39 cellular contexts compared by ENCODE assay signal in genomic region chr1:224850446-224850845, GRCh38.
"Had no signal": no experiment of that assay in that cellular context is flagged by ENCODE, and none has a peak within 500 bp of the region (broad histone marks: within the 10 kb centered on the region; RNA-seq: fewer than 3 reads in every experiment).

No MANE protein-coding gene starts in this region.

- DNase-seq: activated CD4-positive, alpha-beta memory T cell treated with anti-CD3 and anti-CD28 coated beads, Interleukin-2, amount 10 ng/mL, durations not matched to agents 7 days and 5 days; activated CD4-positive, alpha-beta T cell treated with anti-CD3 and anti-CD28 coated beads for 1 hour; activated CD4-positive, alpha-beta T cell treated with anti-CD3 and anti-CD28 coated beads for 36 hours; activated CD4-positive, alpha-beta T cell treated with anti-CD3 and anti-CD28 coated beads for 48 hours; activated CD4-positive, alpha-beta T cell treated with anti-CD3 and anti-CD28 coated beads, Interleukin-2, amount 10 ng/mL, durations not matched to agents 7 days and 5 days; activated CD4-positive, alpha-beta T cell treated with anti-CD3 and anti-CD28 coated beads, Interleukin-2, amount 50 U/mL, for 48 hours; activated CD4-positive, CD25-positive, alpha-beta regulatory T cell; activated CD8-positive, alpha-beta memory T cell treated with anti-CD3 and anti-CD28 coated beads for 24 hours; activated CD8-positive, alpha-beta memory T cell treated with anti-CD3 and anti-CD28 coated beads, Interleukin-2, amount 10 ng/mL, durations not matched to agents 7 days and 5 days; activated CD8-positive, alpha-beta memory T cell treated with anti-CD3 and anti-CD28 coated beads, Interleukin-2, amount 50 U/mL, for 48 hours; activated CD8-positive, alpha-beta T cell treated with anti-CD3 and anti-CD28 coated beads, Interleukin-2, amount 10 ng/mL, durations not matched to agents 7 days and 5 days; activated effector memory CD4-positive, alpha-beta T cell treated with Interleukin-2 at 50 U/mL for 16 hours; activated gamma-delta T cell; activated naive CD4-positive, alpha-beta T cell treated with anti-CD3 and anti-CD28 coated beads, Interleukin-2, amount 10 ng/mL, durations not matched to agents 7 days and 5 days; activated naive CD4-positive, alpha-beta T cell treated with Interleukin-2 at 50 U/mL for 16 hours; activated naive CD8-positive, alpha-beta T cell treated with anti-CD3 and anti-CD28 coated beads, Interleukin-2, amount 10 ng/mL, durations not matched to agents 7 days and 5 days; activated naive CD8-positive, alpha-beta T cell treated with anti-CD3 and anti-CD28 coated beads, Interleukin-2, amount 50 U/mL, for 24 hours; activated T-cell treated with anti-CD3 and anti-CD28 coated beads, Interleukin-2, amount 50 U/mL, for 24 hours; activated T-cell treated with anti-CD3 and anti-CD28 coated beads, Interleukin-2, amount 50 U/mL, for 48 hours; amygdala; anterior cingulate cortex; caudate nucleus; cerebellar nuclear complex; T-helper 1 cell; T-helper 2 cell; T-helper 9 cell had no signal

- H3K27ac Mint-ChIP-seq: activated CD4-positive, alpha-beta memory T cell treated with anti-CD3 and anti-CD28 coated beads, Interleukin-2, amount 10 ng/mL, durations not matched to agents 7 days and 5 days; activated CD4-positive, alpha-beta T cell treated with anti-CD3 and anti-CD28 coated beads for 36 hours; activated CD4-positive, alpha-beta T cell treated with anti-CD3 and anti-CD28 coated beads, Interleukin-2, amount 10 ng/mL, durations not matched to agents 7 days and 5 days; activated CD8-positive, alpha-beta memory T cell treated with anti-CD3 and anti-CD28 coated beads, Interleukin-2, amount 10 ng/mL, durations not matched to agents 7 days and 5 days; activated CD8-positive, alpha-beta T cell treated with anti-CD3 and anti-CD28 coated beads, Interleukin-2, amount 10 ng/mL, durations not matched to agents 7 days and 5 days; activated naive CD4-positive, alpha-beta T cell treated with anti-CD3 and anti-CD28 coated beads, Interleukin-2, amount 10 ng/mL, durations not matched to agents 7 days and 5 days; activated naive CD4-positive, alpha-beta T cell treated with anti-CD3 and anti-CD28 coated beads, Interleukin-2, amount 50 U/mL, for 24 hours; activated naive CD8-positive, alpha-beta T cell; activated naive CD8-positive, alpha-beta T cell treated with anti-CD3 and anti-CD28 coated beads, Interleukin-2, amount 10 ng/mL, durations not matched to agents 7 days and 5 days; activated naive CD8-positive, alpha-beta T cell treated with anti-CD3 and anti-CD28 coated beads, Interleukin-2, amount 50 U/mL, for 24 hours; activated T-cell treated with anti-CD3 and anti-CD28 coated beads, Interleukin-2, amount 50 U/mL, for 24 hours; activated T-helper 2 cell treated with anti-CD3 and anti-CD28 coated beads, Interferon-gamma antibody, Interleukin-2, Interleukin-4, amounts not matched to agents 10 μg/mL and 5 μg/mL and 100 μg/mL, durations not matched to agents 14 hours and 24 hours and 36 hours; brain; T-helper 1 cell treated with Interleukin-12 subunit alpha and Interleukin-12 subunit beta and Interleukin-4 antibody, amounts not matched to agents 30 μg/mL and 1 μg/mL, for 36 hours; T-helper 2 cell treated with Interferon-gamma antibody and Interleukin-4, amounts not matched to agents 5 μg/mL and 100 μg/mL, for 36 hours had no signal

- H3K27me3 ChIP-seq: ascending aorta, cardiac muscle cell had no signal

- H3K4me1 Mint-ChIP-seq: activated CD4-positive, alpha-beta memory T cell treated with anti-CD3 and anti-CD28 coated beads, Interleukin-2, amount 10 ng/mL, durations not matched to agents 7 days and 5 days; activated CD4-positive, alpha-beta T cell treated with anti-CD3 and anti-CD28 coated beads for 36 hours; activated CD4-positive, alpha-beta T cell treated with anti-CD3 and anti-CD28 coated beads, Interleukin-2, amount 10 ng/mL, durations not matched to agents 7 days and 5 days; activated CD8-positive, alpha-beta memory T cell treated with anti-CD3 and anti-CD28 coated beads, Interleukin-2, amount 10 ng/mL, durations not matched to agents 7 days and 5 days; activated naive CD4-positive, alpha-beta T cell treated with anti-CD3 and anti-CD28 coated beads, Interleukin-2, amount 10 ng/mL, durations not matched to agents 7 days and 5 days; activated naive CD4-positive, alpha-beta T cell treated with anti-CD3 and anti-CD28 coated beads, Interleukin-2, amount 50 U/mL, for 24 hours; activated naive CD8-positive, alpha-beta T cell treated with anti-CD3 and anti-CD28 coated beads, Interleukin-2, amount 10 ng/mL, durations not matched to agents 7 days and 5 days; activated naive CD8-positive, alpha-beta T cell treated with anti-CD3 and anti-CD28 coated beads, Interleukin-2, amount 50 U/mL, for 24 hours; central memory CD8-positive, alpha-beta T cell had no signal

- H3K4me1 ChIP-seq: ascending aorta had no signal

- FAIRE-seq: bronchial epithelial cell, TTC549 had no signal

- ATAC-seq: activated CD4-positive, alpha-beta T cell treated with anti-CD3 and anti-CD28 coated beads for 36 hours; activated CD4-positive, CD25-positive, alpha-beta regulatory T cell treated with anti-CD3 and anti-CD28 coated beads, Interleukin-2, amount 50 U/mL, for 24 hours; activated CD8-positive, alpha-beta memory T cell treated with anti-CD3 and anti-CD28 coated beads, Interleukin-2, amount 10 ng/mL, durations not matched to agents 7 days and 5 days; activated CD8-positive, alpha-beta T cell treated with anti-CD3 and anti-CD28 coated beads, Interleukin-2, amount 10 ng/mL, durations not matched to agents 7 days and 5 days had no signal

- H3K9me3 Mint-ChIP-seq: activated CD4-positive, alpha-beta memory T cell treated with anti-CD3 and anti-CD28 coated beads, Interleukin-2, amount 10 ng/mL, durations not matched to agents 7 days and 5 days; activated CD4-positive, alpha-beta T cell treated with anti-CD3 and anti-CD28 coated beads, Interleukin-2, amount 10 ng/mL, durations not matched to agents 7 days and 5 days; activated naive CD4-positive, alpha-beta T cell treated with anti-CD3 and anti-CD28 coated beads, Interleukin-2, amount 10 ng/mL, durations not matched to agents 7 days and 5 days; activated naive CD4-positive, alpha-beta T cell treated with anti-CD3 and anti-CD28 coated beads, Interleukin-2, amount 50 U/mL, for 24 hours; activated naive CD8-positive, alpha-beta T cell treated with anti-CD3 and anti-CD28 coated beads, Interleukin-2, amount 10 ng/mL, durations not matched to agents 7 days and 5 days; activated naive CD8-positive, alpha-beta T cell treated with anti-CD3 and anti-CD28 coated beads, Interleukin-2, amount 50 U/mL, for 24 hours; activated T-cell treated with anti-CD3 and anti-CD28 coated beads, Interleukin-2, amount 50 U/mL, for 24 hours; activated T-helper 2 cell treated with anti-CD3 and anti-CD28 coated beads, Interferon-gamma antibody, Interleukin-2, Interleukin-4, amounts not matched to agents 10 μg/mL and 5 μg/mL and 100 μg/mL, durations not matched to agents 14 hours and 24 hours and 36 hours; brain; central memory CD8-positive, alpha-beta T cell; T-helper 1 cell treated with Interleukin-12 subunit alpha and Interleukin-12 subunit beta and Interleukin-4 antibody, amounts not matched to agents 30 μg/mL and 1 μg/mL, for 36 hours; T-helper 2 cell treated with Interferon-gamma antibody and Interleukin-4, amounts not matched to agents 5 μg/mL and 100 μg/mL, for 36 hours had no signal

- H3K4me3 Mint-ChIP-seq: activated CD4-positive, alpha-beta memory T cell treated with anti-CD3 and anti-CD28 coated beads, Interleukin-2, amount 10 ng/mL, durations not matched to agents 7 days and 5 days; activated CD4-positive, alpha-beta T cell treated with anti-CD3 and anti-CD28 coated beads for 36 hours; activated CD4-positive, alpha-beta T cell treated with anti-CD3 and anti-CD28 coated beads, Interleukin-2, amount 10 ng/mL, durations not matched to agents 7 days and 5 days; activated CD8-positive, alpha-beta memory T cell treated with anti-CD3 and anti-CD28 coated beads, Interleukin-2, amount 10 ng/mL, durations not matched to agents 7 days and 5 days; activated CD8-positive, alpha-beta T cell treated with anti-CD3 and anti-CD28 coated beads, Interleukin-2, amount 10 ng/mL, durations not matched to agents 7 days and 5 days; activated naive CD4-positive, alpha-beta T cell treated with anti-CD3 and anti-CD28 coated beads, Interleukin-2, amount 10 ng/mL, durations not matched to agents 7 days and 5 days; activated naive CD4-positive, alpha-beta T cell treated with anti-CD3 and anti-CD28 coated beads, Interleukin-2, amount 50 U/mL, for 24 hours; activated naive CD8-positive, alpha-beta T cell; activated naive CD8-positive, alpha-beta T cell treated with anti-CD3 and anti-CD28 coated beads, Interleukin-2, amount 10 ng/mL, durations not matched to agents 7 days and 5 days; activated naive CD8-positive, alpha-beta T cell treated with anti-CD3 and anti-CD28 coated beads, Interleukin-2, amount 50 U/mL, for 24 hours; activated T-cell treated with anti-CD3 and anti-CD28 coated beads, Interleukin-2, amount 50 U/mL, for 24 hours; brain; central memory CD8-positive, alpha-beta T cell; T-helper 1 cell treated with Interleukin-12 subunit alpha and Interleukin-12 subunit beta and Interleukin-4 antibody, amounts not matched to agents 30 μg/mL and 1 μg/mL, for 36 hours; T-helper 2 cell treated with Interferon-gamma antibody and Interleukin-4, amounts not matched to agents 5 μg/mL and 100 μg/mL, for 36 hours had no signal

- H3K9me3 ChIP-seq: ascending aorta had no signal

- H3K27me3 Mint-ChIP-seq: activated naive CD8-positive, alpha-beta T cell treated with anti-CD3 and anti-CD28 coated beads, Interleukin-2, amount 50 U/mL, for 24 hours had no signal

- H3K27ac ChIP-seq: ascending aorta, cardiac muscle cell, VCaP had no signal

- H3K36me3 ChIP-seq: ascending aorta, cardiac muscle cell had no signal

- H3K4me3 ChIP-seq: ascending aorta, cardiac muscle cell had no signal

- H3K36me3 Mint-ChIP-seq: activated CD8-positive, alpha-beta memory T cell treated with anti-CD3 and anti-CD28 coated beads, Interleukin-2, amount 10 ng/mL, durations not matched to agents 7 days and 5 days; activated naive CD4-positive, alpha-beta T cell treated with anti-CD3 and anti-CD28 coated beads, Interleukin-2, amount 10 ng/mL, durations not matched to agents 7 days and 5 days; activated naive CD4-positive, alpha-beta T cell treated with anti-CD3 and anti-CD28 coated beads, Interleukin-2, amount 50 U/mL, for 24 hours; activated naive CD8-positive, alpha-beta T cell; activated naive CD8-positive, alpha-beta T cell treated with anti-CD3 and anti-CD28 coated beads, Interleukin-2, amount 10 ng/mL, durations not matched to agents 7 days and 5 days; brain had no signal
